In the genomic region with DNA sequence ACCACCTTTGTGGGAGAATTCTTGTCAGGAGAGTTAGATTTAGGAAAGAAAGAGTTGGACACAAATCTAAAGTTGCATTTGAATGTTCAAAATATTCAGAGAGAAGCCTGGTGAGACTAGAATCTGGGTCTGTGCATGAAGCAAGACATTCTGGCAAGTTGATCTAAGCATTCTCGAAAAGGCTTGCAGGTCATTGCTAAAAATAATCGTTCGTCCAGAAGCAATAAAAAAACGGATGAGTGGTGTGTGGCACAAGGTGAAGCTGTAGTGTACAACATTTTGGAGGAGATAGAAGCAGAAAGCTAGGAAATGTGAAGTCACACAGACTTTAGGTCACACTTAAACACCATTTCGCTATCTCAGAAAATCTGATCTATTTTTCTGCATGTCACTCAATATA, we compare ENCODE assay signal across 25 cellular contexts.
"Had no signal": no experiment of that assay in that cellular context is flagged by ENCODE, and none has a peak within 500 bp of the region (broad histone marks: within the 10 kb centered on the region; RNA-seq: fewer than 3 reads in every experiment).

No MANE protein-coding gene starts in this region.

- H3K27me3 ChIP-seq: ascending aorta, breast epithelium, cardiac muscle cell, foreskin keratinocyte, gastroesophageal sphincter had no signal

- H3K27ac ChIP-seq: ascending aorta, cardiac muscle cell, coronary artery, dorsolateral prefrontal cortex, esophagus muscularis mucosa, foreskin keratinocyte, gastroesophageal sphincter had no signal

- H3K4me3 ChIP-seq: ascending aorta, breast epithelium, cardiac muscle cell, coronary artery, dorsolateral prefrontal cortex, esophagus muscularis mucosa, gastroesophageal sphincter had no signal

- H3K4me1 ChIP-seq: ascending aorta, breast epithelium, foreskin keratinocyte had no signal

- DNase-seq: activated CD4-positive, alpha-beta memory T cell treated with anti-CD3 and anti-CD28 coated beads, Interleukin-2, amount 10 ng/mL, durations not matched to agents 7 days and 5 days; activated CD4-positive, alpha-beta T cell treated with anti-CD3 and anti-CD28 coated beads for 1 hour; activated CD4-positive, alpha-beta T cell treated with anti-CD3 and anti-CD28 coated beads for 4 hours; activated CD4-positive, alpha-beta T cell treated with anti-CD3 and anti-CD28 coated beads, Interleukin-2, amount 10 ng/mL, durations not matched to agents 7 days and 5 days; activated CD4-positive, alpha-beta T cell treated with anti-CD3 and anti-CD28 coated beads, Interleukin-2, amount 50 U/mL, for 4 hours; activated CD8-positive, alpha-beta memory T cell treated with anti-CD3 and anti-CD28 coated beads, Interleukin-2, amount 50 U/mL, for 48 hours; activated gamma-delta T cell; activated naive CD4-positive, alpha-beta T cell; activated naive CD4-positive, alpha-beta T cell treated with anti-CD3 and anti-CD28 coated beads, Interleukin-2, amount 10 ng/mL, durations not matched to agents 7 days and 5 days; activated naive CD8-positive, alpha-beta T cell treated with anti-CD3 and anti-CD28 coated beads, Interleukin-2, amount 10 ng/mL, durations not matched to agents 7 days and 5 days; activated T-cell treated with anti-CD3 and anti-CD28 coated beads for 4 hours; activated T-cell treated with anti-CD3 and anti-CD28 coated beads, Interleukin-2, amount 50 U/mL, for 24 hours; activated T-cell treated with anti-CD3 and anti-CD28 coated beads, Interleukin-2, amount 50 U/mL, for 72 hours; dorsolateral prefrontal cortex; effector memory CD8-positive, alpha-beta T cell; erythroblast; foreskin keratinocyte; T-helper 2 cell had no signal

- H3K36me3 ChIP-seq: ascending aorta, breast epithelium, cardiac muscle cell, esophagus muscularis mucosa, gastroesophageal sphincter had no signal

- H3K9me3 ChIP-seq: ascending aorta, breast epithelium, esophagus muscularis mucosa, gastroesophageal sphincter had no signal

- ATAC-seq: activated naive CD4-positive, alpha-beta T cell treated with anti-CD3 and anti-CD28 coated beads, Interleukin-2, amount 50 U/mL, for 72 hours; activated T-cell treated with anti-CD3 and anti-CD28 coated beads, Interleukin-2, amount 50 U/mL, for 72 hours; effector memory CD8-positive, alpha-beta T cell; foreskin keratinocyte; gastroesophageal sphincter had no signal
